8 cellular contexts compared by ENCODE assay signal in the genomic region with DNA sequence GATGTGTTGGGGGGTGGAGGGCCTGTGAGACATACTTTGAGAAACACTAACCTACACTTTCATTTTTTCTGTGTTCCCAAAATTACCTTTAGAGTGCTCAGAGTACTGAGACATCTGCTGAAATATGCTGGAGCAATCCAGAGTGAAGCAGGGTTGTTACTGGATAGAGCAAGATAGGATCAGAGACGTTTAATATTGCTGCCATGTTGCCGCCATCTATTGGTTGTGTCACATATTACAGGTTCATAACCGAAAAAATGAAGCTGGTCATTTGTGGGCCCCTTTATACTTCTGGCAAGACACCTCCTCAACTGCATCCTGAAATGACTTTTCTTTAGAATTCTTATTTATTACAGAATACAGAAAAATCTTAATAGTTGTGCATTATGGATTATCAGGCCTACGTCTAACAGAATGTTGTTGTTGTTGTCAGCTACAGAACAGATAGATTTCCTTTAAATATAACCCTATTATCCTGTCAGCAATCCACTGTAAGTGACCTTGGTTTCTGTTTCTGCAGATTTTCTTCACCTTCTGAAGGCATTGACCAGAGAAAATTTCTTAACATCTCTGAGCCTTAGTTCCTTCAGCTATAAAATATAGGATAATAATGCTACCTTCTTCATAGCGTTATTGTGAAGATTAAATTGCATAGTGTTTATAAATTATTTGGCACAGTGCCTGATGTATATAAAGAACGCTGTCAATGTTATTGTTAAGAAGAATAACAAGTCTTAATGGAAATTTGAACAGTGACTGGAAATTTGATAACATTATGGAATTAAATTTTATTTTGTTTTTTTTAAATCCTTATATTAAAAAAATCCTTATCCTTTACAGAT. TPM values are rescaled to one million over a fixed set of nuclear protein-coding genes. Genes with fewer than 3 reads are reported as not detected.
DNase-seq lines count a peak whose midpoint lies in the region; ATAC-seq and TF ChIP-seq lines count a peak whose summit lies in the region.

No MANE protein-coding gene starts in this region.

- ATAC-seq in HG02973 (IDR thresholded peaks at IDR 0.05; ENCODE audit: unreplicated experiment) (peak; percentile 68), activated B cell treated with CpG ODN at 0.5 μM for 24 hours (ENCODE audit: low read depth) (peak; percentile 64)

- no peaks in the 10 kb centered on the region for H3K27me3 ChIP-seq in fibroblast of lung (ENCODE audit: control insufficient read depth, insufficient read depth, low read length)

- POLR2A ChIA-PET in activated B cell treated with CpG ODN at 0.5 μM for 24 hours (lab: Charles Lee) = interaction anchor here (0.7 kb wide), 1 partner anchor 70 kb away, joined by 9 read pairs; no protein-coding TSS in a partner anchor

- no peaks in the 10 kb centered on the region for H3K9me3 ChIP-seq in fibroblast of lung (ENCODE audit: control insufficient read depth, insufficient read depth, low read depth, low read length)

- H3K27ac ChIP-seq in fibroblast of lung (ENCODE audit: insufficient read depth, low read length) = no peak overlapping the region

- peak; percentile 62 for TF ChIP-seq CTCF in GM10266 (IDR thresholded peaks at IDR 0.05; ENCODE audit: control insufficient read depth, insufficient read depth, low read depth, missing control alignments)
- TF ChIP-seq CTCF in activated B cell treated with CpG ODN at 0.5 μM for 24 hours (IDR thresholded peaks at IDR 0.05) = no peak
- peak; percentile 64 to 74 for TF ChIP-seq CTCF in fibroblast of lung (conservative IDR thresholded peaks at IDR 0.05 in 1 of 2, IDR thresholded peaks at IDR 0.05 in 1 of 2; ENCODE audit: low read depth in 1 of 2, low read length in 2 of 2)
- TF ChIP-seq CTCF in nephron progenitor cell (IDR thresholded peaks at IDR 0.05) = peak; percentile 72

- no peaks in the 10 kb centered on the region for H3K36me3 ChIP-seq in fibroblast of lung (ENCODE audit: control insufficient read depth, insufficient read depth, low read length)

- peaks cover 2% of the 10 kb centered on the region for H3K4me1 Mint-ChIP-seq in activated B cell treated with CpG ODN at 0.5 μM for 24 hours
- no peaks in the 10 kb centered on the region for H3K4me1 Mint-ChIP-seq in nephron progenitor cell

- no peak overlapping the region for H3K4me2 ChIP-seq in fibroblast of lung (ENCODE audit: extremely low read depth, insufficient read depth, low read length)

- H3K9ac ChIP-seq in fibroblast of lung (ENCODE audit: insufficient read depth, low read length) = no peak overlapping the region

- H3K4me3 ChIP-seq in fibroblast of lung (replicated peaks in 1 of 4; ENCODE audit: control extremely low read depth in 1 of 4, insufficient read depth in 1 of 4, low read depth in 3 of 4, low read length in 4 of 4) = no peak overlapping the region

- no peak overlapping the region for H3K4me3 Mint-ChIP-seq in activated B cell treated with CpG ODN at 0.5 μM for 24 hours
- H3K4me3 Mint-ChIP-seq in nephron progenitor cell = no peak overlapping the region

- peak; percentile 73 for DNase-seq in AG08395 (ENCODE audit: low spot score)
- DNase-seq in GM10266 (ENCODE audit: extremely low spot score) = peak; percentile 61
- peak; percentile 55 for DNase-seq in NCI-H2196 treated with DMSO at 0.1 percent for 48 hours (lab: John Stamatoyannopoulos, UW; ENCODE audit: unreplicated experiment)
- DNase-seq in activated B cell treated with CpG ODN at 0.5 μM for 24 hours = no peak
- peak; percentile 53 to 69 for DNase-seq in fibroblast of lung (ENCODE audit: low read depth in 2 of 2)
- peak; percentile 38 for DNase-seq in nephron progenitor cell
- DNase-seq in NK-92 treated with Interleukin-12 subunit alpha and Interleukin-12 subunit beta, amount 100 ng/mL, for 24 hours (lab: John Stamatoyannopoulos, UW) = no peak

- no peaks in the 10 kb centered on the region for H3K4me1 ChIP-seq in fibroblast of lung (ENCODE audit: control insufficient read depth, extremely low read depth, insufficient read depth, low read length)

- peaks cover 16% of the 10 kb centered on the region for H3K27me3 Mint-ChIP-seq in activated B cell treated with CpG ODN at 0.5 μM for 24 hours
- H3K27me3 Mint-ChIP-seq in nephron progenitor cell (ENCODE audit: low read depth, poor library complexity) = peaks cover 23% of the 10 kb centered on the region

- no peaks in the 10 kb centered on the region for H4K20me1 ChIP-seq in fibroblast of lung (ENCODE audit: control insufficient read depth, extremely low read depth, insufficient read depth, low read length)

- H3K36me3 Mint-ChIP-seq in activated B cell treated with CpG ODN at 0.5 μM for 24 hours (ENCODE audit: low read depth) (no peaks in the 10 kb centered on the region), nephron progenitor cell (ENCODE audit: low read depth) (no peaks in the 10 kb centered on the region)

- H3K79me2 ChIP-seq in fibroblast of lung (ENCODE audit: control insufficient read depth, insufficient read depth, low read length) = no peaks in the 10 kb centered on the region

- intact Hi-C loops in activated B cell treated with CpG ODN at 0.5 μM for 24 hours (cut with micrococcal nuclease) = loop anchor here (1.0 to 5.0 kb wide), 5 partner anchors 132 to 1082 kb away; no protein-coding TSS in a partner anchor

- no peak overlapping the region for H2AFZ ChIP-seq in fibroblast of lung (ENCODE audit: low read length)

- no peaks in the 10 kb centered on the region for H3K9me3 Mint-ChIP-seq in activated B cell treated with CpG ODN at 0.5 μM for 24 hours
- H3K9me3 Mint-ChIP-seq in nephron progenitor cell = no peaks in the 10 kb centered on the region

- no peak overlapping the region for H3K27ac Mint-ChIP-seq in activated B cell treated with CpG ODN at 0.5 μM for 24 hours
- H3K27ac Mint-ChIP-seq in nephron progenitor cell = no peak overlapping the region

- CTCF ChIA-PET in activated B cell treated with CpG ODN at 0.5 μM for 24 hours (lab: Charles Lee) = interaction anchor here (0.6 to 1.3 kb wide), 15 partner anchors 9 to 1082 kb away, joined by 3 to 13 read pairs (median 3); a partner anchor contains a TSS

RNA-seq across cellular contexts. Expression of a gene that starts 16.2 kb away (rescaled TPM):
- total RNA-seq in activated B cell treated with CpG ODN at 0.5 μM for 24 hours (55.0 and 66.1 TPM in 2 replicates), fibroblast of lung (44.2 and 48.6 TPM in 2 replicates)
- polyA plus RNA-seq in fibroblast of lung = 160 and 172 TPM in 2 replicates
- polyA plus RNA-seq in fibroblast of lung (2012) = 69.9 and 83.5 TPM in 2 replicates
- 15.9 and 30.8 TPM in 2 replicates for polyA minus RNA-seq in fibroblast of lung (ENCODE audit: low replicate concordance)

Comparison
In these comparisons a context has a peak if more than half of its experiments do, and no peak if none do; other contexts are left out.
1. DNase-seq: peak in AG08395 (single experiment), GM10266 (single experiment), NCI-H2196 treated with DMSO at 0.1 percent for 48 hours (single experiment), fibroblast of lung (2 of 2) and nephron progenitor cell (single experiment); none in activated B cell treated with CpG ODN at 0.5 μM for 24 hours (single experiment) and NK-92 treated with Interleukin-12 subunit alpha and Interleukin-12 subunit beta, amount 100 ng/mL, for 24 hours (single experiment).